25 cellular contexts compared by ENCODE assay signal in genomic region chr6:8953310-8953709, GRCh38.
"Had no signal": no experiment of that assay in that cellular context is flagged by ENCODE, and none has a peak within 500 bp of the region (broad histone marks: within the 10 kb centered on the region; RNA-seq: fewer than 3 reads in every experiment).

No MANE protein-coding gene starts in this region.

- ATAC-seq: activated T-cell treated with anti-CD3 and anti-CD28 coated beads, Interleukin-2, amount 50 U/mL, for 72 hours; T-helper 17 cell had no signal

- H3K27ac Mint-ChIP-seq: activated CD4-positive, alpha-beta memory T cell treated with anti-CD3 and anti-CD28 coated beads for 36 hours; activated CD4-positive, alpha-beta T cell treated with anti-CD3 and anti-CD28 coated beads, Interleukin-2, amount 10 ng/mL, durations not matched to agents 7 days and 5 days; activated naive CD4-positive, alpha-beta T cell treated with anti-CD3 and anti-CD28 coated beads, Interleukin-2, amount 10 ng/mL, durations not matched to agents 7 days and 5 days; activated naive CD8-positive, alpha-beta T cell treated with anti-CD3 and anti-CD28 coated beads for 36 hours; activated T-cell treated with anti-CD3 and anti-CD28 coated beads, Interleukin-2, amount 50 U/mL, for 72 hours; activated T-helper 2 cell treated with anti-CD3 and anti-CD28 coated beads, Interferon-gamma antibody, Interleukin-2, Interleukin-4, amounts not matched to agents 10 μg/mL and 5 μg/mL and 100 μg/mL, durations not matched to agents 14 hours and 24 hours and 36 hours; T-helper 17 cell had no signal

- H3K4me3 Mint-ChIP-seq: activated CD4-positive, alpha-beta memory T cell treated with anti-CD3 and anti-CD28 coated beads for 36 hours; activated CD4-positive, alpha-beta T cell treated with anti-CD3 and anti-CD28 coated beads, Interleukin-2, amount 10 ng/mL, durations not matched to agents 7 days and 5 days; activated naive CD4-positive, alpha-beta T cell treated with anti-CD3 and anti-CD28 coated beads, Interleukin-2, amount 10 ng/mL, durations not matched to agents 7 days and 5 days; activated naive CD8-positive, alpha-beta T cell treated with anti-CD3 and anti-CD28 coated beads for 36 hours; activated T-cell treated with anti-CD3 and anti-CD28 coated beads, Interleukin-2, amount 50 U/mL, for 72 hours; T-helper 17 cell had no signal

- DNase-seq: activated CD4-positive, alpha-beta memory T cell treated with anti-CD3 and anti-CD28 coated beads for 36 hours; activated CD4-positive, alpha-beta T cell treated with anti-CD3 and anti-CD28 coated beads, Interleukin-2, amount 10 ng/mL, durations not matched to agents 7 days and 5 days; activated CD4-positive, CD25-positive, alpha-beta regulatory T cell; activated CD8-positive, alpha-beta memory T cell treated with anti-CD3 and anti-CD28 coated beads for 24 hours; activated gamma-delta T cell treated with Interleukin-2 at 50 U/mL for 16 hours; activated naive CD4-positive, alpha-beta T cell treated with anti-CD3 and anti-CD28 coated beads, Interleukin-2, amount 10 ng/mL, durations not matched to agents 7 days and 5 days; activated naive CD8-positive, alpha-beta T cell treated with anti-CD3 and anti-CD28 coated beads for 36 hours; activated T-cell treated with anti-CD3 and anti-CD28 coated beads, Interleukin-2, amount 50 U/mL, for 72 hours; brain microvascular endothelial cell; MG63; MV-4-11; NCI-H1092 treated with DMSO at 0.1 percent for 48 hours; NCI-H1417 treated with DMSO at 0.1 percent for 48 hours; NCI-H1694; NCI-H2029; NCI-H2227 treated with DMSO at 0.1 percent for 48 hours; NCI-H446 treated with DMSO at 0.1 percent for 48 hours; NCI-H524 treated with DMSO at 0.1 percent for 48 hours; NCI-H774; SIG-M5; T-helper 17 cell; T-helper 9 cell had no signal

- H3K27ac ChIP-seq: brain microvascular endothelial cell, cardiac muscle cell, VCaP had no signal

- H3K27me3 Mint-ChIP-seq: activated CD4-positive, alpha-beta memory T cell treated with anti-CD3 and anti-CD28 coated beads for 36 hours; activated CD4-positive, alpha-beta T cell treated with anti-CD3 and anti-CD28 coated beads, Interleukin-2, amount 10 ng/mL, durations not matched to agents 7 days and 5 days; activated naive CD4-positive, alpha-beta T cell treated with anti-CD3 and anti-CD28 coated beads, Interleukin-2, amount 10 ng/mL, durations not matched to agents 7 days and 5 days; activated naive CD8-positive, alpha-beta T cell treated with anti-CD3 and anti-CD28 coated beads for 36 hours had no signal

- H3K4me3 ChIP-seq: cardiac muscle cell, MG63 had no signal

- H3K9me3 Mint-ChIP-seq: activated CD4-positive, alpha-beta memory T cell treated with anti-CD3 and anti-CD28 coated beads for 36 hours; activated CD4-positive, alpha-beta T cell treated with anti-CD3 and anti-CD28 coated beads, Interleukin-2, amount 10 ng/mL, durations not matched to agents 7 days and 5 days; activated naive CD4-positive, alpha-beta T cell treated with anti-CD3 and anti-CD28 coated beads, Interleukin-2, amount 10 ng/mL, durations not matched to agents 7 days and 5 days; activated naive CD8-positive, alpha-beta T cell treated with anti-CD3 and anti-CD28 coated beads for 36 hours; activated T-helper 2 cell treated with anti-CD3 and anti-CD28 coated beads, Interferon-gamma antibody, Interleukin-2, Interleukin-4, amounts not matched to agents 10 μg/mL and 5 μg/mL and 100 μg/mL, durations not matched to agents 14 hours and 24 hours and 36 hours had no signal

- H3K36me3 ChIP-seq: brain microvascular endothelial cell, cardiac muscle cell, MG63 had no signal

- H3K27me3 ChIP-seq: brain microvascular endothelial cell, cardiac muscle cell, MG63 had no signal

- H3K4me1 Mint-ChIP-seq: activated CD4-positive, alpha-beta T cell treated with anti-CD3 and anti-CD28 coated beads, Interleukin-2, amount 10 ng/mL, durations not matched to agents 7 days and 5 days; activated naive CD4-positive, alpha-beta T cell treated with anti-CD3 and anti-CD28 coated beads, Interleukin-2, amount 10 ng/mL, durations not matched to agents 7 days and 5 days; activated naive CD8-positive, alpha-beta T cell treated with anti-CD3 and anti-CD28 coated beads for 36 hours; T-helper 17 cell had no signal

- H3K9me3 ChIP-seq: MG63 had no signal

- H3K36me3 Mint-ChIP-seq: activated CD4-positive, alpha-beta memory T cell treated with anti-CD3 and anti-CD28 coated beads for 36 hours; activated naive CD4-positive, alpha-beta T cell treated with anti-CD3 and anti-CD28 coated beads, Interleukin-2, amount 10 ng/mL, durations not matched to agents 7 days and 5 days; activated naive CD8-positive, alpha-beta T cell treated with anti-CD3 and anti-CD28 coated beads for 36 hours had no signal
